In the genomic region with DNA sequence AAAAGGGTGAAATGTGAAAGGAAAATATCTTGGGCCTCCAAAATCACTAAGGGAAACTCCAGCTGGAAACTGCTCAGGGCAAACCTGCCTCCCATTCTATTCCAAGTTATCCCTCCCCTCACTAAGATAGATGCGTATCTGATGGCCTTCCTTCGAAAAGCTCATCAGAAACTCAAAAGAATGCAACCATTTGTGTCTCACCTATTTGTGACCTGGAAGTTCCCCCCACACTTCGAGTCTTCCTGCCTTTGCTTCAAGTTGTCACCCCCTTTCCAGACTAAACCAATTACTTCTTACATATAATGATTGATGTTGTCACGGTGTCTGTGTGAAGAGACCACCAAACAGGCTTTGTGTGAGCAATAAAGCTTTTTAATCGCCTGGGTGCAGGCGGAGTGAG, we compare ENCODE assay signal across 16 cellular contexts.
"Had no signal": no experiment of that assay in that cellular context is flagged by ENCODE, and none has a peak within 500 bp of the region (broad histone marks: within the 10 kb centered on the region; RNA-seq: fewer than 3 reads in every experiment).

No MANE protein-coding gene starts in this region.

- H3K4me3 ChIP-seq: esophagus squamous epithelium, gastroesophageal sphincter, pancreas, prostate gland, right lobe of liver, suprapubic skin had no signal

- H3K36me3 ChIP-seq: esophagus squamous epithelium, gastroesophageal sphincter, pancreas, prostate gland, right lobe of liver, suprapubic skin had no signal

- ATAC-seq: effector memory CD8-positive, alpha-beta T cell; natural killer cell; pancreas; right lobe of liver; stimulated activated effector memory CD8-positive, alpha-beta T cell treated with anti-CD3 and anti-CD28 coated beads, Interleukin-12 subunit alpha, Interleukin-12 subunit beta, amount 100 ng/mL, for 72 hours; stimulated activated naive CD8-positive, alpha-beta T cell treated with anti-CD3 and anti-CD28 coated beads, Interleukin-15, Interleukin-2, amounts not matched to agents 100 U/mL and 50 U/mL, for 24 hours had no signal

- H3K27me3 ChIP-seq: gastroesophageal sphincter, pancreas, right lobe of liver, suprapubic skin had no signal

- H3K4me1 ChIP-seq: prostate gland, right lobe of liver had no signal

- DNase-seq: effector memory CD8-positive, alpha-beta T cell; esophagus squamous epithelium; foreskin fibroblast; immature natural killer cell; natural killer cell; occipital lobe; pancreas; right lobe of liver; stimulated activated CD4-positive, alpha-beta T cell treated with anti-CD3 and anti-CD28 coated beads, Interleukin-4, amount 100 ng/mL, for 1 hour; stimulated activated CD8-positive, alpha-beta memory T cell treated with anti-CD3 and anti-CD28 coated beads, Interleukin-4, amount 100 ng/mL, for 48 hours; stimulated activated naive CD8-positive, alpha-beta T cell treated with anti-CD3 and anti-CD28 coated beads, Interleukin-15, Interleukin-2, amounts not matched to agents 100 U/mL and 50 U/mL, for 24 hours; trophoblast cell had no signal

- H3K27ac ChIP-seq: pancreas, prostate gland, right lobe of liver, suprapubic skin had no signal

- H3K9me3 ChIP-seq: esophagus squamous epithelium, gastroesophageal sphincter, pancreas, prostate gland, right lobe of liver, suprapubic skin had no signal
